ENCODE assay signal across 19 cellular contexts in the genomic region with DNA sequence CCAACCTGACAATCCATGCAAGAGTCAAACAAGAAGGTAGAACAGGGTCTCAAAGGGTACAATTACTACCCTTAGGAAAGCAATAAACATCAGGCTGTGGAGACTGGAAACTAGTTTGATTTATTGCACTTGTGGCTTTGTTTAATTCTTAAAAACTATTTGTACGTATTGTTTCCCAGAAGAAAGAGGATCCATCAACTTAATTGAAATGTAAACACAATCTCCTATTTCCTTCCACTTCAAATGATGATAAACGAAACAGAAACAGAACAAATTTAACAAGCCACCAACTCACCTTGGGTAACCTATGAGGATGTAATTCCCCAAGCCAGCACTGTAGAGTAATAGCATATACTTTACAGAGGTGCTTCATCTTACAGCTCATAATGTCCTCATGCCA. TPM values are rescaled to one million over a fixed set of nuclear protein-coding genes. Genes with fewer than 3 reads are reported as not detected.
A peak's percentile ranks its signal among the peaks of the same experiment; 100 is the strongest.
DNase-seq lines count a peak whose midpoint lies in the region; ATAC-seq and TF ChIP-seq lines count a peak whose summit lies in the region.
"Had no signal": no experiment of that assay in that cellular context is flagged by ENCODE, and none has a peak within 500 bp of the region (broad histone marks: within the 10 kb centered on the region; RNA-seq: fewer than 3 reads in every experiment).

No MANE protein-coding gene starts in this region.

- no peaks in the 10 kb centered on the region for H3K9me3 ChIP-seq in hepatocyte (ENCODE audit: low read depth)
- H3K9me3 ChIP-seq in upper lobe of left lung = no peaks in the 10 kb centered on the region
- H3K9me3 ChIP-seq: testis had no signal

- no peak for ATAC-seq in upper lobe of left lung (ENCODE audit: low FRiP score in 2 of 2)
- no peak for ATAC-seq in activated T-cell treated with anti-CD3 and anti-CD28 coated beads, Interleukin-2, amount 50 U/mL, for 4 hours

- peak overlapping the region; percentile 18 for H3K27ac ChIP-seq in hepatocyte
- peak overlapping the region; percentile 8 to 54 (median 46) for H3K27ac ChIP-seq in upper lobe of left lung
- H3K27ac ChIP-seq: 22Rv1; BLaER1 treated with 17β-estradiol and CSF1 and Interleukin-3, amounts not matched to agents 10 nM and 100 nM; epithelial cell of prostate; testis had no signal

- peaks cover 80% of the 10 kb centered on the region for H3K79me2 ChIP-seq in hepatocyte

- H2AFZ ChIP-seq in hepatocyte = no peak overlapping the region

- peaks cover 21% of the 10 kb centered on the region for H3K27me3 Mint-ChIP-seq in activated T-cell treated with anti-CD3 and anti-CD28 coated beads, Interleukin-2, amount 50 U/mL, for 4 hours (ENCODE audit: low read depth)

- H3K4me3 ChIP-seq in hepatocyte (no peak overlapping the region), upper lobe of left lung (no peak overlapping the region)
- H3K4me3 ChIP-seq: BLaER1 treated with 17β-estradiol and CSF1 and Interleukin-3, amounts not matched to agents 10 nM and 100 nM; HAP-1; testis had no signal

- H3K4me2 ChIP-seq in hepatocyte = no peak overlapping the region

- TF ChIP-seq EP300 in upper lobe of left lung (IDR thresholded peaks at IDR 0.05) = peak in 2 of 4 donors; percentile 16 to 28

- peaks cover 6% of the 10 kb centered on the region for H3K9me3 Mint-ChIP-seq in activated T-cell treated with anti-CD3 and anti-CD28 coated beads, Interleukin-2, amount 50 U/mL, for 4 hours

- H3K36me3 ChIP-seq in hepatocyte (replicated peaks; ENCODE audit: insufficient read depth, low read depth) = no peaks in the 10 kb centered on the region
- H3K36me3 ChIP-seq in upper lobe of left lung = no peaks in the 10 kb centered on the region
- H3K36me3 ChIP-seq: BLaER1 treated with 17β-estradiol and CSF1 and Interleukin-3, amounts not matched to agents 10 nM and 100 nM; HAP-1 had no signal

- H3K4me3 Mint-ChIP-seq in activated T-cell treated with anti-CD3 and anti-CD28 coated beads, Interleukin-2, amount 50 U/mL, for 4 hours = no peak overlapping the region

- peak; percentile 31 for DNase-seq in DMS53 (lab: John Stamatoyannopoulos, UW)
- no peak for DNase-seq in DMS53 treated with DMSO at 0.1 percent for 48 hours (lab: John Stamatoyannopoulos, UW; ENCODE audit: unreplicated experiment)
- peak; percentile 48 for DNase-seq in NCI-H2227 treated with DMSO at 0.1 percent for 48 hours (lab: John Stamatoyannopoulos, UW)
- no peak for DNase-seq in hepatocyte (ENCODE audit: low spot score)
- DNase-seq in upper lobe of left lung = no peak
- no peak for DNase-seq in activated T-cell treated with anti-CD3 and anti-CD28 coated beads, Interleukin-2, amount 50 U/mL, for 4 hours
- DNase-seq in germinal center (ENCODE audit: low spot score) = no peak
- DNase-seq in DMS 273 treated with DMSO at 0.1 percent for 48 hours (lab: John Stamatoyannopoulos, UW) = no peak
- DNase-seq: activated CD4-positive, CD25-positive, alpha-beta regulatory T cell treated with anti-CD3 and anti-CD28 coated beads, Interleukin-2, amount 50 U/mL, for 72 hours; activated naive CD4-positive, alpha-beta T cell; glutamatergic neuron; MV-4-11; stimulated activated CD4-positive, alpha-beta T cell treated with anti-CD3 and anti-CD28 coated beads, Interleukin-4, amount 100 ng/mL, for 1 hour; testis had no signal

- TF ChIP-seq CTCF in hepatocyte (IDR thresholded peaks at IDR 0.05; ENCODE audit: poor library complexity) (no peak), upper lobe of left lung (IDR thresholded peaks at IDR 0.05) (no peak)

- 38% methylated on average over 2 of the region's 2 CpGs for WGBS in hepatocyte (ENCODE audit: low lambda C conversion rate, missing lambda C conversion rate)
- 41 to 44% methylated on average over 2 of the region's 2 CpGs for WGBS in upper lobe of left lung, 2 donors

- no peaks in the 10 kb centered on the region for H3K4me1 Mint-ChIP-seq in activated T-cell treated with anti-CD3 and anti-CD28 coated beads, Interleukin-2, amount 50 U/mL, for 4 hours (ENCODE audit: low read depth)

- no peaks in the 10 kb centered on the region for H3K9me2 ChIP-seq in hepatocyte (replicated peaks; ENCODE audit: insufficient read depth)

- H3K4me1 ChIP-seq in hepatocyte (ENCODE audit: insufficient read depth) (peaks cover 16% of the 10 kb centered on the region), upper lobe of left lung (peaks cover 7 to 10% (median 7%) of the 10 kb centered on the region in 4 donors)
- H3K4me1 ChIP-seq: HAP-1, testis had no signal

- H3K27me3 ChIP-seq in hepatocyte (no peaks in the 10 kb centered on the region), upper lobe of left lung (no peaks in the 10 kb centered on the region)
- H3K27me3 ChIP-seq: BLaER1 treated with 17β-estradiol and CSF1 and Interleukin-3, amounts not matched to agents 10 nM and 100 nM; testis had no signal

- no peaks in the 10 kb centered on the region for H4K20me1 ChIP-seq in hepatocyte (ENCODE audit: insufficient read depth, poor library complexity, severe bottlenecking)
- H4K20me1 ChIP-seq: BLaER1 treated with 17β-estradiol and CSF1 and Interleukin-3, amounts not matched to agents 10 nM and 100 nM had no signal

- TF ChIP-seq POLR2A in upper lobe of left lung (IDR thresholded peaks at IDR 0.05) = no peak

- no peaks in the 10 kb centered on the region for H3K36me3 Mint-ChIP-seq in activated T-cell treated with anti-CD3 and anti-CD28 coated beads, Interleukin-2, amount 50 U/mL, for 4 hours (ENCODE audit: insufficient read depth)

RNA-seq across cellular contexts. Expression of gene STXBP6, which starts 8.0 kb away (rescaled TPM):
- total RNA-seq in hepatocyte = 34.1 and 48.8 TPM in 2 replicates
- 44.9 and 54.6 TPM in 2 replicates for polyA plus RNA-seq in hepatocyte
- 10 to 100 TPM; 13.6 to 38.3 (median 23.7) TPM for total RNA-seq in upper lobe of left lung
- total RNA-seq in activated T-cell treated with anti-CD3 and anti-CD28 coated beads, Interleukin-2, amount 50 U/mL, for 4 hours = under 1 TPM in 1 of 3 donors, not detected in 2; 0.18 TPM
- total RNA-seq: T-helper 1 cell treated with Interleukin-12 subunit alpha and Interleukin-12 subunit beta and Interleukin-4 antibody, amounts not matched to agents 30 ng/mL and 1 ng/mL, for 36 hours had no signal

Comparison
In these comparisons a context has a peak if more than half of its experiments do, and no peak if none do; other contexts are left out.
1. DNase-seq: peak in DMS53 (single experiment) and NCI-H2227 treated with DMSO at 0.1 percent for 48 hours (single experiment); none in DMS53 treated with DMSO at 0.1 percent for 48 hours (single experiment), hepatocyte (single experiment), upper lobe of left lung (0 of 2), activated T-cell treated with anti-CD3 and anti-CD28 coated beads, Interleukin-2, amount 50 U/mL, for 4 hours (single experiment), germinal center (single experiment) and DMS 273 treated with DMSO at 0.1 percent for 48 hours (single experiment).
2. RNA of gene STXBP6, which starts 8.0 kb away (total RNA-seq): 34.1 to 48.8 TPM in hepatocyte and 13.6 to 38.3 TPM in upper lobe of left lung; 0.18 TPM in activated T-cell treated with anti-CD3 and anti-CD28 coated beads, Interleukin-2, amount 50 U/mL, for 4 hours; every median in the first group is over 10 times any median in the second.